ENCODE assay signal across 9 cellular contexts in the genomic region with DNA sequence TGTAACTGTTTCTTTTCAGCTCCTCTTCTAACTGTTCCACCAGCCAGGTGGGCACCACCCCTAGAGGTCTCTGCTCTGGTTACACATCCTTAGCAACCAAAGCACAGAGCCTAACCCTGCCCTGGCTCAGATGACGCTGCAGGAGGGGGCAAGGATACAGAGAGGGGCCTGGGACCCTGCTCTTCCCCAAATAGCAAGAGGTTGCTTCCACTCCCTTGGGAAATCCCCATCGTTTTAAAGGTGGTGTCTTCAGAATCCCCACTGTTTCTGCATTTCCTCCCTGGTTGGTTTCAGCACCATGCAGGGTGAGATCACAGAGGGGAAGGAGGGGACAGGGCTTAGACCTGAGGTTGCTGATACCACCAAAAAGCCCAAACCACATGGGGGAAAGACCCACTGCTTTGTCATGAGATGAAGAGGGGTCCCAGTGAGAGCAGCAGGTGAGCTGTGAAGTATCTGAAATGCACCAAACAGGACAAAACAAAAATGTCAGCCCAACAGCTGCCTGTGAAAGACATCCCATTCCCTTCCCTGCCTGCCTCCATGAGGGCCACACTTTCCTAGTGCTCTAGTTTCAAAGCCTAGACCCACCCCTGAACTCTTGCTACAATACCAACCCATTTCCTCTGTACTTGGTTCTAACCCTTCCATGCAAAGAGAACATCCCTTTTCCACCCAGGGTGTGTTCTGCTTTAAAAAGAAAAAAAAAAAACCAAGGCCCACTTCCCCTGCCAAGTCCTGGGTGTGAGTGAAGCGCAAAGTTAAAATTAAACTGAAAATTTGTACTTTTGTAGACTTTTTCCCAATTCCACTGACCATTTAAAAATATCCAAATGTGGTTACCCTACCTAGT.
DNase-seq lines count a peak whose midpoint lies in the region; ATAC-seq, FAIRE-seq and TF ChIP-seq lines count a peak whose summit lies in the region.
"Had no signal": no experiment of that assay in that cellular context is flagged by ENCODE, and none has a peak within 500 bp of the region (broad histone marks: within the 10 kb centered on the region; RNA-seq: fewer than 3 reads in every experiment).

No MANE protein-coding gene starts in this region.

- H3K4me1 Mint-ChIP-seq in memory B cell = peaks cover 52% of the 10 kb centered on the region

- peaks cover 2% of the 10 kb centered on the region for H3K36me3 Mint-ChIP-seq in memory B cell

- no peak for FAIRE-seq in D721Med (lab: Jason Lieb, UNC)
- FAIRE-seq: A204.1 had no signal

- no peaks in the 10 kb centered on the region for H3K27me3 Mint-ChIP-seq in memory B cell

- H3K4me3 Mint-ChIP-seq in memory B cell = peak overlapping the region; percentile 52

- DNase-seq in SIG-M5 treated with dmso at 0.1 percent for 504 hours (lab: John Stamatoyannopoulos, UW; ENCODE audit: unreplicated experiment) (peak; percentile 41), SIG-M5 (lab: John Stamatoyannopoulos, UW) (no peak), memory B cell (ENCODE audit: low spot score in 2 of 2) (peak; percentile 26 to 45), NCI-H146 treated with DMSO at 0.1 percent for 48 hours (lab: John Stamatoyannopoulos, UW; ENCODE audit: unreplicated experiment) (no peak), hypothalamus (lab: John Stamatoyannopoulos, UW) (no peak), D721Med (ENCODE audit: insufficient read length, low spot score) (no peak)
- peak; percentile 39 to 43 for DNase-seq in activated CD8-positive, alpha-beta memory T cell treated with anti-CD3 and anti-CD28 coated beads for 4 hours (ENCODE audit: low read depth in 2 of 2)

- H3K9me3 Mint-ChIP-seq in memory B cell = no peaks in the 10 kb centered on the region

- no peak for TF ChIP-seq CTCF in D721Med (IDR thresholded peaks at IDR 0.05; ENCODE audit: insufficient read depth, missing control alignments)

- H3K27ac Mint-ChIP-seq in memory B cell = peak overlapping the region; percentile 95

- ATAC-seq in HG03460 (IDR thresholded peaks at IDR 0.05; ENCODE audit: unreplicated experiment) (peak; percentile 65), memory B cell (ENCODE audit: low read depth) (peak; percentile 73)

Comparison
In these comparisons a context has a peak if more than half of its experiments do, and no peak if none do; other contexts are left out.
1. DNase-seq: peak in SIG-M5 treated with dmso at 0.1 percent for 504 hours (single experiment), activated CD8-positive, alpha-beta memory T cell treated with anti-CD3 and anti-CD28 coated beads for 4 hours (2 of 2) and memory B cell (2 of 2); none in SIG-M5 (single experiment), NCI-H146 treated with DMSO at 0.1 percent for 48 hours (single experiment), hypothalamus (0 of 51) and D721Med (single experiment).